Comparison of ENCODE assay signal across 21 cellular contexts in genomic region chr17:71413935-71414334, GRCh38.
"Had no signal": no experiment of that assay in that cellular context is flagged by ENCODE, and none has a peak within 500 bp of the region (broad histone marks: within the 10 kb centered on the region; RNA-seq: fewer than 3 reads in every experiment).

No MANE protein-coding gene starts in this region.

- H3K4me3 ChIP-seq: coronary artery, lower lobe of right lung, prostate gland, skin epidermis, tibial artery, uterus had no signal

- H3K27me3 Mint-ChIP-seq: activated naive CD8-positive, alpha-beta T cell treated with anti-CD3 and anti-CD28 coated beads, Interleukin-2, amount 50 U/mL, for 24 hours had no signal

- H3K4me3 Mint-ChIP-seq: activated naive CD4-positive, alpha-beta T cell treated with anti-CD3 and anti-CD28 coated beads for 36 hours; activated naive CD8-positive, alpha-beta T cell treated with anti-CD3 and anti-CD28 coated beads, Interleukin-2, amount 50 U/mL, for 24 hours; activated T-helper 17 cell treated with anti-CD3 and anti-CD28 coated beads, Interleukin-2, amount 50 U/mL, for 72 hours; mesothelial cell of epicardium; nephron progenitor cell had no signal

- H3K4me1 ChIP-seq: lower lobe of right lung, prostate gland, tibial artery, uterus had no signal

- H3K36me3 ChIP-seq: lower lobe of right lung, prostate gland, tibial artery, uterus had no signal

- H3K9me3 ChIP-seq: lower lobe of right lung, prostate gland, tibial artery, uterus had no signal

- H3K27me3 ChIP-seq: tibial artery, uterus had no signal

- H3K4me1 Mint-ChIP-seq: activated naive CD8-positive, alpha-beta T cell treated with anti-CD3 and anti-CD28 coated beads, Interleukin-2, amount 50 U/mL, for 24 hours; activated T-helper 17 cell treated with anti-CD3 and anti-CD28 coated beads, Interleukin-2, amount 50 U/mL, for 72 hours; nephron progenitor cell had no signal

- DNase-seq: activated CD4-positive, CD25-positive, alpha-beta regulatory T cell treated with anti-CD3 and anti-CD28 coated beads, Interleukin-2, amount 50 U/mL, for 72 hours; activated naive CD4-positive, alpha-beta T cell treated with anti-CD3 and anti-CD28 coated beads for 36 hours; activated naive CD8-positive, alpha-beta T cell treated with anti-CD3 and anti-CD28 coated beads, Interleukin-2, amount 50 U/mL, for 24 hours; activated T-cell treated with anti-CD3 and anti-CD28 coated beads for 4 hours; caudate nucleus; foreskin melanocyte; left colon; lower lobe of right lung; nephron progenitor cell; occipital lobe; right cardiac atrium; stimulated activated CD4-positive, alpha-beta T cell treated with anti-CD3 and anti-CD28 coated beads, Interleukin-4, amount 100 ng/mL, for 24 hours; stimulated activated naive CD4-positive, alpha-beta T cell; T-helper 9 cell; tibial artery; uterus had no signal

- H3K27ac ChIP-seq: coronary artery, lower lobe of right lung, prostate gland, tibial artery, uterus had no signal

- H3K36me3 Mint-ChIP-seq: mesothelial cell of epicardium had no signal

- ATAC-seq: activated naive CD8-positive, alpha-beta T cell treated with anti-CD3 and anti-CD28 coated beads, Interleukin-2, amount 50 U/mL, for 24 hours; activated T-helper 17 cell treated with anti-CD3 and anti-CD28 coated beads, Interleukin-2, amount 50 U/mL, for 72 hours; left colon; lower lobe of right lung; right cardiac atrium had no signal

- H3K27ac Mint-ChIP-seq: activated naive CD4-positive, alpha-beta T cell treated with anti-CD3 and anti-CD28 coated beads for 36 hours; activated naive CD8-positive, alpha-beta T cell treated with anti-CD3 and anti-CD28 coated beads, Interleukin-2, amount 50 U/mL, for 24 hours; activated T-helper 17 cell treated with anti-CD3 and anti-CD28 coated beads, Interleukin-2, amount 50 U/mL, for 72 hours; mesothelial cell of epicardium; nephron progenitor cell had no signal
